In genomic region chr2:96538487-96539214, GRCh38 we compare ENCODE assay signal across 1 cellular context.
TF ChIP-seq lines count a peak whose summit lies in the region.

No MANE protein-coding gene starts in this region.

TF ChIP-seq in HepG2, 621 proteins besides CTCF, POLR2A, EP300 and RAD21 (continued from another document and continues in another):
- TF ChIP-seq ZNF512B (CRISPR knock-in tag; IDR thresholded peaks at IDR 0.05; ENCODE audit: borderline replicate concordance) (peak; percentile 87; the same call in 1 of the 2 replicates), KMT2A (CRISPR knock-in tag; IDR thresholded peaks at IDR 0.05) (peak; percentile 70), ZNF709 (CRISPR knock-in tag; IDR thresholded peaks at IDR 0.05) (no peak), ZFYVE20 (CRISPR knock-in tag; IDR thresholded peaks at IDR 0.05; ENCODE audit: borderline replicate concordance, low read depth) (peak; percentile 45; the same call in 1 of the 2 replicates), POLR2G (IDR thresholded peaks at IDR 0.05; ENCODE audit: low read depth, low read length) (no peak), ZNF496 (CRISPR knock-in tag; IDR thresholded peaks at IDR 0.05; ENCODE audit: insufficient replicate concordance) (no peak), ZNF337 (CRISPR knock-in tag; IDR thresholded peaks at IDR 0.05; ENCODE audit: borderline replicate concordance, low read depth) (peak; percentile 72; the same call in 1 of the 2 replicates), ZNF724P (CRISPR knock-in tag; IDR thresholded peaks at IDR 0.05; ENCODE audit: borderline replicate concordance) (peak; percentile 76; the same call in 1 of the 2 replicates), MIER3 (CRISPR knock-in tag; IDR thresholded peaks at IDR 0.05; ENCODE audit: borderline replicate concordance) (0 out of 2 replicates have a peak, but pooled peaks have one; percentile 31), ZNF33B (CRISPR knock-in tag; IDR thresholded peaks at IDR 0.05) (0 out of 2 replicates have a peak, but pooled peaks have one; percentile 76), ZMYM3 (CRISPR knock-in tag; IDR thresholded peaks at IDR 0.05) (peak; percentile 95; the same call in 1 of the 2 replicates), KAT2B (IDR thresholded peaks at IDR 0.05; ENCODE audit: borderline replicate concordance, low read depth, low read length) (no peak), ZNF281 (CRISPR knock-in tag; IDR thresholded peaks at IDR 0.05; ENCODE audit: borderline replicate concordance) (peak; percentile 82; the same call in 1 of the 2 replicates), ZNF143 (CRISPR knock-in tag; IDR thresholded peaks at IDR 0.05) (no peak), ZNF12 (CRISPR knock-in tag; IDR thresholded peaks at IDR 0.05) (peak; percentile 99), ZFP62 (CRISPR knock-in tag; IDR thresholded peaks at IDR 0.05) (no peak), ZNF660 (CRISPR knock-in tag; IDR thresholded peaks at IDR 0.05; ENCODE audit: borderline replicate concordance, low read depth) (no peak), SOX13 (IDR thresholded peaks at IDR 0.05) (no peak), SOX13 (CRISPR knock-in tag; conservative IDR thresholded peaks at IDR 0.05 in 1 of 2, IDR thresholded peaks at IDR 0.05 in 1 of 2) (peak in 1 of 2 experiments; percentile 76; a peak in 2 of 4 replicates), KDM1A (CRISPR knock-in tag; IDR thresholded peaks at IDR 0.05) (peak; percentile 66; the same call in 1 of the 2 replicates), XRCC5 (optimal IDR thresholded peaks at IDR 0.05; ENCODE audit: low read length) (no peak), MIER2 (CRISPR knock-in tag; IDR thresholded peaks at IDR 0.05) (no peak), ZNF512 (CRISPR knock-in tag; IDR thresholded peaks at IDR 0.05) (no peak), MLX (CRISPR knock-in tag; IDR thresholded peaks at IDR 0.05) (no peak), ZNF460 (CRISPR knock-in tag; IDR thresholded peaks at IDR 0.05; ENCODE audit: borderline replicate concordance) (no peak), CBX5 (CRISPR knock-in tag; IDR thresholded peaks at IDR 0.05; ENCODE audit: borderline replicate concordance) (peak; percentile 14; the same call in 1 of the 2 replicates), HDAC6 (IDR thresholded peaks at IDR 0.05; ENCODE audit: low read depth, low read length) (no peak), NR3C1 (CRISPR knock-in tag; IDR thresholded peaks at IDR 0.05) (no peak), HCFC1 (IDR thresholded peaks at IDR 0.05; ENCODE audit: low read depth, low read length) (0 out of 2 replicates have a peak, but pooled peaks have one; percentile 3), ZNF891 (CRISPR knock-in tag; IDR thresholded peaks at IDR 0.05) (no peak), CBX2 (IDR thresholded peaks at IDR 0.05; ENCODE audit: low read depth, low read length) (no peak), CBX2 (CRISPR knock-in tag; IDR thresholded peaks at IDR 0.05; ENCODE audit: low read depth) (peak; percentile 71; the same call in 1 of the 2 replicates), PATZ1 (CRISPR knock-in tag; IDR thresholded peaks at IDR 0.05) (peak; percentile 45), MTA1 (CRISPR knock-in tag; IDR thresholded peaks at IDR 0.05; ENCODE audit: borderline replicate concordance) (peak; percentile 61; the same call in 1 of the 2 replicates), ZMYM4 (CRISPR knock-in tag; IDR thresholded peaks at IDR 0.05) (0 out of 2 replicates have a peak, but pooled peaks have one; percentile 26)
- TF ChIP-seq, protein P1, sequence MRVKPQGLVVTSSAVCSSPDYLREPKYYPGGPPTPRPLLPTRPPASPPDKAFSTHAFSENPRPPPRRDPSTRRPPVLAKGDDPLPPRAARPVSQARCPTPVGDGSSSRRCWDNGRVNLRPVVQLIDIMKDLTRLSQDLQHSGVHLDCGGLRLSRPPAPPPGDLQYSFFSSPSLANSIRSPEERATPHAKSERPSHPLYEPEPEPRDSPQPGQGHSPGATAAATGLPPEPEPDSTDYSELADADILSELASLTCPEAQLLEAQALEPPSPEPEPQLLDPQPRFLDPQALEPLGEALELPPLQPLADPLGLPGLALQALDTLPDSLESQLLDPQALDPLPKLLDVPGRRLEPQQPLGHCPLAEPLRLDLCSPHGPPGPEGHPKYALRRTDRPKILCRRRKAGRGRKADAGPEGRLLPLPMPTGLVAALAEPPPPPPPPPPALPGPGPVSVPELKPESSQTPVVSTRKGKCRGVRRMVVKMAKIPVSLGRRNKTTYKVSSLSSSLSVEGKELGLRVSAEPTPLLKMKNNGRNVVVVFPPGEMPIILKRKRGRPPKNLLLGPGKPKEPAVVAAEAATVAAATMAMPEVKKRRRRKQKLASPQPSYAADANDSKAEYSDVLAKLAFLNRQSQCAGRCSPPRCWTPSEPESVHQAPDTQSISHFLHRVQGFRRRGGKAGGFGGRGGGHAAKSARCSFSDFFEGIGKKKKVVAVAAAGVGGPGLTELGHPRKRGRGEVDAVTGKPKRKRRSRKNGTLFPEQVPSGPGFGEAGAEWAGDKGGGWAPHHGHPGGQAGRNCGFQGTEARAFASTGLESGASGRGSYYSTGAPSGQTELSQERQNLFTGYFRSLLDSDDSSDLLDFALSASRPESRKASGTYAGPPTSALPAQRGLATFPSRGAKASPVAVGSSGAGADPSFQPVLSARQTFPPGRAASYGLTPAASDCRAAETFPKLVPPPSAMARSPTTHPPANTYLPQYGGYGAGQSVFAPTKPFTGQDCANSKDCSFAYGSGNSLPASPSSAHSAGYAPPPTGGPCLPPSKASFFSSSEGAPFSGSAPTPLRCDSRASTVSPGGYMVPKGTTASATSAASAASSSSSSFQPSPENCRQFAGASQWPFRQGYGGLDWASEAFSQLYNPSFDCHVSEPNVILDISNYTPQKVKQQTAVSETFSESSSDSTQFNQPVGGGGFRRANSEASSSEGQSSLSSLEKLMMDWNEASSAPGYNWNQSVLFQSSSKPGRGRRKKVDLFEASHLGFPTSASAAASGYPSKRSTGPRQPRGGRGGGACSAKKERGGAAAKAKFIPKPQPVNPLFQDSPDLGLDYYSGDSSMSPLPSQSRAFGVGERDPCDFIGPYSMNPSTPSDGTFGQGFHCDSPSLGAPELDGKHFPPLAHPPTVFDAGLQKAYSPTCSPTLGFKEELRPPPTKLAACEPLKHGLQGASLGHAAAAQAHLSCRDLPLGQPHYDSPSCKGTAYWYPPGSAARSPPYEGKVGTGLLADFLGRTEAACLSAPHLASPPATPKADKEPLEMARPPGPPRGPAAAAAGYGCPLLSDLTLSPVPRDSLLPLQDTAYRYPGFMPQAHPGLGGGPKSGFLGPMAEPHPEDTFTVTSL (CRISPR knock-in tag; IDR thresholded peaks at IDR 0.05; ENCODE audit: borderline replicate concordance), result no peak
- TF ChIP-seq, protein P2, sequence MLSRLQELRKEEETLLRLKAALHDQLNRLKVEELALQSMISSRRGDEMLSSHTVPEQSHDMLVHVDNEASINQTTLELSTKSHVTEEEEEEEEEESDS (CRISPR knock-in tag; IDR thresholded peaks at IDR 0.05; ENCODE audit: borderline replicate concordance), result no peak
- TF ChIP-seq, protein P3, sequence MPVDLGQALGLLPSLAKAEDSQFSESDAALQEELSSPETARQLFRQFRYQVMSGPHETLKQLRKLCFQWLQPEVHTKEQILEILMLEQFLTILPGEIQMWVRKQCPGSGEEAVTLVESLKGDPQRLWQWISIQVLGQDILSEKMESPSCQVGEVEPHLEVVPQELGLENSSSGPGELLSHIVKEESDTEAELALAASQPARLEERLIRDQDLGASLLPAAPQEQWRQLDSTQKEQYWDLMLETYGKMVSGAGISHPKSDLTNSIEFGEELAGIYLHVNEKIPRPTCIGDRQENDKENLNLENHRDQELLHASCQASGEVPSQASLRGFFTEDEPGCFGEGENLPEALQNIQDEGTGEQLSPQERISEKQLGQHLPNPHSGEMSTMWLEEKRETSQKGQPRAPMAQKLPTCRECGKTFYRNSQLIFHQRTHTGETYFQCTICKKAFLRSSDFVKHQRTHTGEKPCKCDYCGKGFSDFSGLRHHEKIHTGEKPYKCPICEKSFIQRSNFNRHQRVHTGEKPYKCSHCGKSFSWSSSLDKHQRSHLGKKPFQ (CRISPR knock-in tag; IDR thresholded peaks at IDR 0.05; ENCODE audit: insufficient replicate concordance), result no peak
- TF ChIP-seq, protein P4, sequence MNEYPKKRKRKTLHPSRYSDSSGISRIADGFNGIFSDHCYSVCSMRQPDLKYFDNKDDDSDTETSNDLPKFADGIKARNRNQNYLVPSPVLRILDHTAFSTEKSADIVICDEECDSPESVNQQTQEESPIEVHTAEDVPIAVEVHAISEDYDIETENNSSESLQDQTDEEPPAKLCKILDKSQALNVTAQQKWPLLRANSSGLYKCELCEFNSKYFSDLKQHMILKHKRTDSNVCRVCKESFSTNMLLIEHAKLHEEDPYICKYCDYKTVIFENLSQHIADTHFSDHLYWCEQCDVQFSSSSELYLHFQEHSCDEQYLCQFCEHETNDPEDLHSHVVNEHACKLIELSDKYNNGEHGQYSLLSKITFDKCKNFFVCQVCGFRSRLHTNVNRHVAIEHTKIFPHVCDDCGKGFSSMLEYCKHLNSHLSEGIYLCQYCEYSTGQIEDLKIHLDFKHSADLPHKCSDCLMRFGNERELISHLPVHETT (CRISPR knock-in tag; conservative IDR thresholded peaks at IDR 0.05), result no peak
- TF ChIP-seq, protein P5, sequence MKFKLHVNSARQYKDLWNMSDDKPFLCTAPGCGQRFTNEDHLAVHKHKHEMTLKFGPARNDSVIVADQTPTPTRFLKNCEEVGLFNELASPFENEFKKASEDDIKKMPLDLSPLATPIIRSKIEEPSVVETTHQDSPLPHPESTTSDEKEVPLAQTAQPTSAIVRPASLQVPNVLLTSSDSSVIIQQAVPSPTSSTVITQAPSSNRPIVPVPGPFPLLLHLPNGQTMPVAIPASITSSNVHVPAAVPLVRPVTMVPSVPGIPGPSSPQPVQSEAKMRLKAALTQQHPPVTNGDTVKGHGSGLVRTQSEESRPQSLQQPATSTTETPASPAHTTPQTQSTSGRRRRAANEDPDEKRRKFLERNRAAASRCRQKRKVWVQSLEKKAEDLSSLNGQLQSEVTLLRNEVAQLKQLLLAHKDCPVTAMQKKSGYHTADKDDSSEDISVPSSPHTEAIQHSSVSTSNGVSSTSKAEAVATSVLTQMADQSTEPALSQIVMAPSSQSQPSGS (CRISPR knock-in tag; IDR thresholded peaks at IDR 0.05), result no peak
